ENCODE assay signal across 11 cellular contexts in genomic region chr5:95883185-95884020, GRCh38.
DNase-seq lines count a peak whose midpoint lies in the region; ATAC-seq and TF ChIP-seq lines count a peak whose summit lies in the region.
"Had no signal": no experiment of that assay in that cellular context is flagged by ENCODE, and none has a peak within 500 bp of the region (broad histone marks: within the 10 kb centered on the region; RNA-seq: fewer than 3 reads in every experiment).

No MANE protein-coding gene starts in this region.

- H2AFZ ChIP-seq in PC-3 (ENCODE audit: low read length), result no peak overlapping the region

- TF ChIP-seq EP300 in stomach (IDR thresholded peaks at IDR 0.05), result no peak

- peaks cover 21% of the 10 kb centered on the region for H3K36me3 ChIP-seq in PC-3 (ENCODE audit: low read depth, low read length)
- peaks cover 0 to 30% (median 14%) of the 10 kb centered on the region in 4 donors for H3K36me3 ChIP-seq in stomach
- H3K36me3 ChIP-seq: colonic mucosa had no signal

- peak overlapping the region; percentile 23; the same call in 1 of the 2 replicates for H3K4me2 ChIP-seq in PC-3 (ENCODE audit: low read length)

- CTCF ChIA-PET in PC-3 (lab: Charles Lee), result no interaction called here

- no peaks in the 10 kb centered on the region for H3K79me2 ChIP-seq in PC-3 (ENCODE audit: low read length)

- TF ChIP-seq CTCF in PC-3 (conservative IDR thresholded peaks at IDR 0.05; ENCODE audit: low read depth, low read length) (no peak), stomach (IDR thresholded peaks at IDR 0.05) (no peak)

- BruUV-seq in PC-3 (replicated peaks; lab: Mats Ljungman, UMichigan), result no TSS peak

- POLR2A ChIA-PET in PC-3 (lab: Charles Lee; ENCODE audit: unreplicated experiment), result no interaction called here

- H3K27me3 ChIP-seq in PC-3 (ENCODE audit: low read length) (no peaks in the 10 kb centered on the region), stomach (no peaks in the 10 kb centered on the region)
- H3K27me3 ChIP-seq: colonic mucosa had no signal

- intact Hi-C loops in PC-3 (cut with micrococcal nuclease) (no loop called here), stomach (cut with DNase I; ENCODE audit: low total_unique reads) (no loop called here)

- H3K4me1 ChIP-seq in PC-3 (ENCODE audit: insufficient read depth, low read length) (peaks cover 19% of the 10 kb centered on the region), stomach (peaks cover 9 to 50% (median 29%) of the 10 kb centered on the region in 4 donors)

- no peak for TF ChIP-seq POLR2A in stomach (IDR thresholded peaks at IDR 0.05)
- TF ChIP-seq POLR2A in erythroblast (IDR thresholded peaks at IDR 0.05; ENCODE audit: low read length), result no peak

- H3K27ac ChIP-seq in PC-3 (ENCODE audit: low read length) (peak overlapping the region; percentile 59), skin epidermis (peak overlapping the region in 17 of 21 experiments; percentile 18 to 67 (median 52)), stomach (no peak overlapping the region)
- H3K27ac ChIP-seq: colonic mucosa had no signal

- no peak overlapping the region for H3K4me3 ChIP-seq in PC-3 (ENCODE audit: low read length)
- no peak overlapping the region for H3K4me3 ChIP-seq in skin epidermis
- no peak overlapping the region for H3K4me3 ChIP-seq in stomach
- H3K4me3 ChIP-seq: colonic mucosa had no signal

- no peaks in the 10 kb centered on the region for H4K20me1 ChIP-seq in PC-3 (ENCODE audit: low read length)

- no peak overlapping the region for H3K9ac ChIP-seq in PC-3 (ENCODE audit: low read length)

- DNase-seq in PC-3, result no peak
- no peak for DNase-seq in occipital lobe (lab: John Stamatoyannopoulos, UW)
- no peak for DNase-seq in NCI-H146 treated with DMSO at 0.1 percent for 48 hours (lab: John Stamatoyannopoulos, UW; ENCODE audit: unreplicated experiment)
- no peak for DNase-seq in stomach
- no peak for DNase-seq in erythroblast (lab: John Stamatoyannopoulos, UW)
- DNase-seq: colonic mucosa, NCI-H1436 treated with DMSO at 0.1 percent for 48 hours, nucleus accumbens had no signal

- ATAC-seq in GM19023 (IDR thresholded peaks at IDR 0.05; ENCODE audit: unreplicated experiment) (peak; percentile 52), HG02642 (IDR thresholded peaks at IDR 0.05; ENCODE audit: poor library complexity, unreplicated experiment) (peak; percentile 62), PC-3 (peak; percentile 8; the same call in 1 of the 2 replicates)

- H3K9me3 ChIP-seq in PC-3 (ENCODE audit: low read length), result no peaks in the 10 kb centered on the region
- no peaks in the 10 kb centered on the region for H3K9me3 ChIP-seq in stomach
- H3K9me3 ChIP-seq: colonic mucosa had no signal

- 67 to 77% (median 75%) methylated on average over 4 of the region's 4 CpGs for WGBS in stomach, 5 donors

- H3F3A ChIP-seq in PC-3 (ENCODE audit: low read length, unreplicated experiment), result peaks cover 4% of the 10 kb centered on the region

- H3K9me2 ChIP-seq in PC-3 (replicated peaks; ENCODE audit: low read length), result no peaks in the 10 kb centered on the region

Comparison
In these comparisons a context has a peak if more than half of its experiments do, and no peak if none do; other contexts are left out.
1. ATAC-seq: peak in every context shown above with its lines; median percentile 62 in HG02642; 52 in GM19023; 8 in PC-3.
2. H3K27ac ChIP-seq: peak in PC-3 (single experiment) and skin epidermis (17 of 21); none in stomach (0 of 5).